ENCODE assay signal across 19 cellular contexts in genomic region chr18:25898965-25899364, GRCh38.
DNase-seq lines count a peak whose midpoint lies in the region; ATAC-seq, FAIRE-seq and TF ChIP-seq lines count a peak whose summit lies in the region.
"Had no signal": no experiment of that assay in that cellular context is flagged by ENCODE, and none has a peak within 500 bp of the region (broad histone marks: within the 10 kb centered on the region; RNA-seq: fewer than 3 reads in every experiment).

No MANE protein-coding gene starts in this region.

- no peak for TF ChIP-seq RAD21 in H1 (IDR thresholded peaks at IDR 0.05 in 1 of 2, conservative IDR thresholded peaks at IDR 0.05 in 1 of 2; ENCODE audit: low read depth in 2 of 2, low read length in 2 of 2)

- H3K4me1 ChIP-seq in H1 (replicated peaks in 1 of 4; ENCODE audit: control insufficient read depth in 3 of 4, insufficient read depth in 4 of 4, low read length in 3 of 4) (no peaks in the 10 kb centered on the region), GM23338 (ENCODE audit: insufficient read depth) (no peaks in the 10 kb centered on the region)
- H3K4me1 ChIP-seq: Peyer's patch, SJCRH30 had no signal

- H3K4me1 Mint-ChIP-seq in GM23338, result no peaks in the 10 kb centered on the region; the same call in 2 of the 3 replicates

- H2BK120ac ChIP-seq in H1 (replicated peaks; ENCODE audit: low read depth, low read length), result no peak overlapping the region

- no peak overlapping the region for H2BK5ac ChIP-seq in H1 (ENCODE audit: low read depth, low read length)

- no peaks in the 10 kb centered on the region for H3K27me3 ChIP-seq in H1 (replicated peaks in 1 of 4; ENCODE audit: control insufficient read depth in 3 of 4, extremely low read depth in 1 of 4, insufficient read depth in 3 of 4, low read length in 3 of 4)
- H3K27me3 ChIP-seq in GM23338 (ENCODE audit: insufficient read depth), result no peaks in the 10 kb centered on the region
- H3K27me3 ChIP-seq: Peyer's patch, SJCRH30 had no signal

- H3K4me3 Mint-ChIP-seq in GM23338, result no peak overlapping the region
- H3K4me3 Mint-ChIP-seq: H9; T-helper 1 cell treated with Interleukin-12 subunit alpha and Interleukin-12 subunit beta and Interleukin-4 antibody, amounts not matched to agents 30 μg/mL and 1 μg/mL, for 36 hours had no signal

- H3K14ac ChIP-seq in H1 (ENCODE audit: insufficient read length), result no peak overlapping the region

- H2AK5ac ChIP-seq in H1 (ENCODE audit: low read depth, low read length), result no peak overlapping the region

- peaks cover 3% of the 10 kb centered on the region for H3K27me3 Mint-ChIP-seq in GM23338 (ENCODE audit: insufficient read depth, low read depth, poor library complexity)

- TF ChIP-seq POLR2A in H1 (IDR thresholded peaks at IDR 0.05; ENCODE audit: control extremely low read depth in 1 of 2, low read depth in 2 of 2, low read length in 2 of 2), result no peak

- no peak overlapping the region for H3K9ac ChIP-seq in H1 (replicated peaks in 1 of 4; ENCODE audit: extremely low read depth in 1 of 4, low read depth in 3 of 4, low read length in 3 of 4)

- POLR2A ChIA-PET in H1 (lab: Charles Lee; ENCODE audit: partially characterized antibody), result no interaction called here

- no peak overlapping the region for H4K5ac ChIP-seq in H1 (ENCODE audit: insufficient read length, low read depth, low read length)

- no peak for TF ChIP-seq EP300 in H1 (IDR thresholded peaks at IDR 0.05; ENCODE audit: borderline replicate concordance in 1 of 2, low read depth in 2 of 2, low read length in 2 of 2)

- no peaks in the 10 kb centered on the region for H3K23me2 ChIP-seq in H1 (ENCODE audit: low read depth, low read length)

- in situ Hi-C loops in ACHN (cut with HindIII; ENCODE audit: low pct_ligation_motif_present, low pct_unique_long_range_greater_than_20kb, low sequenced_read_pairs), result no loop called here

- H2AFZ ChIP-seq in H1 (ENCODE audit: low read length) (no peak overlapping the region), GM23338 (no peak overlapping the region)

- no peak overlapping the region for H3K56ac ChIP-seq in H1 (replicated peaks; ENCODE audit: insufficient read length, low read depth, low read length)

- no peaks in the 10 kb centered on the region for H3F3A ChIP-seq in GM23338 (replicated peaks; ENCODE audit: low read depth)

- H3K4me2 ChIP-seq in H1 (ENCODE audit: insufficient read depth in 1 of 2, low read depth in 2 of 2, low read length in 2 of 2) (no peak overlapping the region), GM23338 (no peak overlapping the region)

- no peak overlapping the region for H3K27ac Mint-ChIP-seq in GM23338
- H3K27ac Mint-ChIP-seq: H9; T-helper 1 cell treated with Interleukin-12 subunit alpha and Interleukin-12 subunit beta and Interleukin-4 antibody, amounts not matched to agents 30 μg/mL and 1 μg/mL, for 36 hours had no signal

- DNase-seq in NCI-H524 (lab: John Stamatoyannopoulos, UW) (peak; percentile 11 to 69), NCI-H524 treated with DMSO at 0.1 percent for 48 hours (lab: John Stamatoyannopoulos, UW) (no peak), NCI-H69 (lab: John Stamatoyannopoulos, UW) (peak; percentile 19), H1 (ENCODE audit: low read depth in 1 of 2, low spot score in 2 of 2) (no peak), ACHN (no peak), germinal center (ENCODE audit: low spot score) (no peak), GM23338 (ENCODE audit: low spot score) (no peak)
- DNase-seq: 8988T, DND-41, H9, KG1, NCI-H1105, NCI-H146, NCI-H2081, NCI-H774, Peyer's patch, SJCRH30 had no signal

- H3K23ac ChIP-seq in H1 (ENCODE audit: insufficient read length), result no peak overlapping the region

- 90% methylated on average over 2 of the region's 2 CpGs; no CpG with 5 or more reads in 1 of the 2 experiments for WGBS in H1 (ENCODE audit: extremely low coverage in 1 of 2, insufficient coverage in 1 of 2, insufficient read length in 1 of 2, insufficient replicate concordance in 2 of 2, low coverage in 1 of 2, low lambda C conversion rate in 2 of 2, missing lambda C conversion rate in 1 of 2), 2 experiments

- H3K4me3 ChIP-seq in H1 (ENCODE audit: extremely low read depth in 1 of 4, insufficient read depth in 2 of 4, low read depth in 3 of 4, low read length in 4 of 4) (no peak overlapping the region), GM23338 (no peak overlapping the region)
- H3K4me3 ChIP-seq: Peyer's patch, SJCRH30 had no signal

- H3K36me3 ChIP-seq in H1 (ENCODE audit: control insufficient read depth in 2 of 4, insufficient read depth in 4 of 4, low read length in 3 of 4) (no peaks in the 10 kb centered on the region), GM23338 (ENCODE audit: insufficient read depth) (no peaks in the 10 kb centered on the region)
- H3K36me3 ChIP-seq: Peyer's patch, SJCRH30 had no signal

- H3K27ac ChIP-seq in H1 (ENCODE audit: low read depth, low read length), result no peak overlapping the region
- H3K27ac ChIP-seq in GM23338 (ENCODE audit: low read depth), result no peak overlapping the region
- H3K27ac ChIP-seq: Peyer's patch, SJCRH30 had no signal

- 0 out of 2 replicates have a peak, but pooled peaks cover 4% of the 10 kb centered on the region for H3K9me2 ChIP-seq in GM23338 (ENCODE audit: insufficient read depth)

- no peak for TF ChIP-seq CTCF in H1 (IDR thresholded peaks at IDR 0.05; ENCODE audit: control extremely low read depth in 1 of 3, insufficient read depth in 1 of 3, low read depth in 1 of 3, low read length in 3 of 3)
- TF ChIP-seq CTCF in GM23338 (conservative IDR thresholded peaks at IDR 0.05; ENCODE audit: low read depth in 2 of 2), result no peak

- no peak overlapping the region for H2BK12ac ChIP-seq in H1 (ENCODE audit: low read depth, low read length)

- H4K91ac ChIP-seq in H1 (replicated peaks; ENCODE audit: insufficient read length, low read length), result peak overlapping the region; percentile 52

- 0 out of 4 replicates have a peak, but pooled peaks cover 0 to 3% of the 10 kb centered on the region in 2 experiments for H3K9me3 ChIP-seq in H1 (ENCODE audit: insufficient read depth in 2 of 2, low read depth in 1 of 2, low read length in 1 of 2)
- H3K9me3 ChIP-seq: Peyer's patch, SJCRH30 had no signal

- H2BK15ac ChIP-seq in H1 (ENCODE audit: low read length), result no peak overlapping the region

- no peak overlapping the region for H3K4ac ChIP-seq in H1 (replicated peaks; ENCODE audit: insufficient read length, low read depth, low read length)

- H3K18ac ChIP-seq in H1 (ENCODE audit: extremely low read depth, low read length), result no peak overlapping the region

- H3K9me3 Mint-ChIP-seq in GM23338, result no peaks in the 10 kb centered on the region; the same call in 1 of the 3 replicates
- H3K9me3 Mint-ChIP-seq: T-helper 1 cell treated with Interleukin-12 subunit alpha and Interleukin-12 subunit beta and Interleukin-4 antibody, amounts not matched to agents 30 μg/mL and 1 μg/mL, for 36 hours had no signal

- no peak for FAIRE-seq in H1 (lab: Jason Lieb, UNC)
- FAIRE-seq: GM12891 had no signal

- H4K20me1 ChIP-seq in H1 (replicated peaks in 1 of 2; ENCODE audit: control insufficient read depth in 1 of 2, insufficient read depth in 2 of 2, low read length in 2 of 2) (no peaks in the 10 kb centered on the region), GM23338 (replicated peaks; ENCODE audit: insufficient read depth) (no peaks in the 10 kb centered on the region)

- no peaks in the 10 kb centered on the region for H3K79me1 ChIP-seq in H1 (ENCODE audit: low read depth, low read length)

- ATAC-seq in GM23338, result no peak

- no peaks in the 10 kb centered on the region for H3K36me3 Mint-ChIP-seq in GM23338 (ENCODE audit: low read depth)

- CTCF ChIA-PET in H1 (lab: Charles Lee; ENCODE audit: partially characterized antibody), result interaction anchor here (0.6 to 1.6 kb wide), 4 partner anchors 9 to 494 kb away, joined by 3 to 5 read pairs (median 3); no protein-coding TSS in a partner anchor

- H4K8ac ChIP-seq in H1 (ENCODE audit: extremely low read depth, insufficient read depth, low read length), result no peak overlapping the region

- H3K79me2 ChIP-seq in H1 (ENCODE audit: control insufficient read depth in 1 of 2, insufficient read depth in 2 of 2, low read length in 2 of 2) (no peaks in the 10 kb centered on the region), GM23338 (replicated peaks; ENCODE audit: insufficient read depth) (no peaks in the 10 kb centered on the region)

- no peak overlapping the region for H2BK20ac ChIP-seq in H1 (ENCODE audit: low read length)

TF ChIP-seq in H1, 55 proteins besides CTCF, POLR2A, EP300 and RAD21 (continues in another document):
- TF ChIP-seq TBP (IDR thresholded peaks at IDR 0.05; ENCODE audit: low read depth, low read length) (no peak), EZH2 (IDR thresholded peaks at IDR 0.05; ENCODE audit: low read depth, low read length, severe bottlenecking) (no peak), TEAD4 (IDR thresholded peaks at IDR 0.05; ENCODE audit: low read depth, low read length) (no peak), ASH2L (IDR thresholded peaks at IDR 0.05; ENCODE audit: low read length) (no peak), ATF3 (IDR thresholded peaks at IDR 0.05; ENCODE audit: insufficient read depth, low read depth, low read length) (no peak), EGR1 (IDR thresholded peaks at IDR 0.05; ENCODE audit: borderline replicate concordance, low read depth, low read length) (no peak), CTBP2 (IDR thresholded peaks at IDR 0.05; ENCODE audit: borderline replicate concordance, insufficient read depth, insufficient read length, low read length) (no peak), RNF2 (IDR thresholded peaks at IDR 0.05; ENCODE audit: borderline replicate concordance, low read depth, low read length, missing control alignments, poor library complexity, severe bottlenecking) (no peak)

TF ChIP-seq in GM23338, 12 proteins besides CTCF, POLR2A, EP300 and RAD21 (continues in another document):
- no peak for TF ChIP-seq ZNF331 (CRISPR knock-in tag; IDR thresholded peaks at IDR 0.05; ENCODE audit: low read depth)
- no peak for TF ChIP-seq NANOG (IDR thresholded peaks at IDR 0.05; ENCODE audit: borderline replicate concordance)

Comparison
In these comparisons a context has a peak if more than half of its experiments do, and no peak if none do; other contexts are left out.
1. DNase-seq: peak in NCI-H524 (2 of 2) and NCI-H69 (single experiment); none in NCI-H524 treated with DMSO at 0.1 percent for 48 hours (single experiment), H1 (0 of 2), ACHN (single experiment), germinal center (single experiment) and GM23338 (single experiment).